ENCODE assay signal across 15 cellular contexts in the genomic region with DNA sequence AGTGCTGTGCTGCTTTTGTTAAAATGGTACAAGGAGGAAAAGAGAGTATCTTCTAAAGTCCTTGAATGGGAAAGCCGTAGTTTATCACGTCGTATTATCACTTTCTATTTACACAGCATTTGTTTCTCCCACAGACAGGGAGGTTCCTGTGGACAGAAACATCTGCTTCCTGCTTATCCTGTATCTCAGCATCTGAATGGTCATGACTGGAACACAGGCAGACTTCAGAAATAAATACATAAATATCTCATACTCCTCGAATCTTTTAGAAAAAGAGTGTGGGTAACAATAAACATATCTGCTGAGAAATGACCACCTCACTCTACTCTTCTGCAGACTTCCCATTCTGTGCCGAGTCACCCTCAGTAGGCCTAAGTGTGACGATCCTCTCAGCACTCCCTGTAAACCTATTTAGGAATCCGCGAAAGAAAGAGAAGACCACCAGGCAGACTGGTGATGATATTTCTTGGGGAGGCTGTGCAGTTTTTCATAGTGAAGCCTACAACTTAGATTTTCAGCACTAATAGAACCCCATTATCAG.
A peak's percentile ranks its signal among the peaks of the same experiment; 100 is the strongest.
DNase-seq lines count a peak whose midpoint lies in the region; ATAC-seq and TF ChIP-seq lines count a peak whose summit lies in the region.
"Had no signal": no experiment of that assay in that cellular context is flagged by ENCODE, and none has a peak within 500 bp of the region (broad histone marks: within the 10 kb centered on the region; RNA-seq: fewer than 3 reads in every experiment).

No MANE protein-coding gene starts in this region.

- POLR2A ChIA-PET in CD8-positive, alpha-beta memory T cell (lab: Charles Lee) = no interaction called here
- POLR2A ChIA-PET in SK-N-SH (lab: Yijun Ruan, JAX) = no interaction called here

- TF ChIP-seq CTCF in SK-N-SH (IDR thresholded peaks at IDR 0.05) = no peak
- no peak for TF ChIP-seq CTCF in mammary epithelial cell (conservative IDR thresholded peaks at IDR 0.05 in 1 of 2, IDR thresholded peaks at IDR 0.05 in 1 of 2; ENCODE audit: extremely low read depth in 1 of 2, insufficient read depth in 1 of 2, low read depth in 1 of 2, low read length in 2 of 2)

- H2AFZ ChIP-seq in SK-N-SH (ENCODE audit: low read depth) = no peak overlapping the region
- H2AFZ ChIP-seq in mammary epithelial cell (ENCODE audit: low read depth, low read length) = no peak overlapping the region

- H3K4me3 ChIP-seq in CD8-positive, alpha-beta memory T cell (ENCODE audit: low read length) = no peak overlapping the region
- H3K4me3 ChIP-seq in SK-N-SH (ENCODE audit: low read depth in 2 of 2, low read length in 1 of 2) (no peak overlapping the region), mammary epithelial cell (replicated peaks in 1 of 3; ENCODE audit: insufficient read depth in 1 of 3, low read depth in 2 of 3, low read length in 3 of 3) (no peak overlapping the region)
- H3K4me3 ChIP-seq: sigmoid colon had no signal

- H3K4me1 ChIP-seq in CD8-positive, alpha-beta memory T cell (ENCODE audit: insufficient read depth, low read length) = peaks cover 7% of the 10 kb centered on the region
- H3K4me1 ChIP-seq in SK-N-SH (ENCODE audit: control insufficient read depth in 1 of 2, insufficient read depth in 2 of 2, low read depth in 1 of 2, low read length in 1 of 2) (peaks cover 0 to 28% of the 10 kb centered on the region in 2 experiments; a peak in 2 of 4 replicates), mammary epithelial cell (ENCODE audit: insufficient read depth, low read length) (no peaks in the 10 kb centered on the region)

- H3F3A ChIP-seq in SK-N-SH (replicated peaks; ENCODE audit: insufficient read depth) = peaks cover 4% of the 10 kb centered on the region

- no peaks in the 10 kb centered on the region for H3K9me3 ChIP-seq in CD8-positive, alpha-beta memory T cell (ENCODE audit: low read length)
- no peaks in the 10 kb centered on the region for H3K9me3 ChIP-seq in SK-N-SH
- H3K9me3 ChIP-seq in mammary epithelial cell (replicated peaks; ENCODE audit: insufficient read depth, low read length) = no peaks in the 10 kb centered on the region
- H3K9me3 ChIP-seq: sigmoid colon had no signal

- H3K27ac ChIP-seq in CD8-positive, alpha-beta memory T cell (ENCODE audit: low read depth, low read length) = peak overlapping the region; percentile 48
- H3K27ac ChIP-seq in SK-N-SH (ENCODE audit: low read depth in 2 of 2, low read length in 1 of 2) (peak overlapping the region; percentile 19 to 84; a peak in 3 of 4 replicates), mammary epithelial cell (ENCODE audit: insufficient read depth, low read depth, low read length) (no peak overlapping the region)
- H3K27ac ChIP-seq: sigmoid colon had no signal

- no peaks in the 10 kb centered on the region for H3K36me3 ChIP-seq in CD8-positive, alpha-beta memory T cell (ENCODE audit: insufficient read depth, low read length)
- H3K36me3 ChIP-seq in SK-N-SH (replicated peaks in 1 of 2; ENCODE audit: control insufficient read depth in 1 of 2, insufficient read depth in 2 of 2, low read length in 1 of 2) (no peaks in the 10 kb centered on the region), mammary epithelial cell (ENCODE audit: insufficient read depth, low read length) (no peaks in the 10 kb centered on the region)
- H3K36me3 ChIP-seq: sigmoid colon had no signal

- no peaks in the 10 kb centered on the region for H3K27me3 ChIP-seq in CD8-positive, alpha-beta memory T cell (ENCODE audit: insufficient read depth, low read length, poor library complexity, severe bottlenecking)
- H3K27me3 ChIP-seq in SK-N-SH (ENCODE audit: insufficient read depth) = no peaks in the 10 kb centered on the region
- H3K27me3 ChIP-seq in mammary epithelial cell (ENCODE audit: insufficient read depth, low read length) = no peaks in the 10 kb centered on the region
- H3K27me3 ChIP-seq: sigmoid colon had no signal

- no TSS peak for BruUV-seq in mammary epithelial cell (replicated peaks; lab: Mats Ljungman, UMichigan)

- dilution Hi-C loops in mammary epithelial cell (cut with HindIII; ENCODE audit: low sequenced_read_pairs) = no loop called here

- WGBS in SK-N-SH (ENCODE audit: low lambda C conversion rate) = 70% methylated on average over 8 of the region's 8 CpGs
- WGBS in mammary epithelial cell (ENCODE audit: low coverage, missing lambda C conversion rate) = 92% methylated on average over 8 of the region's 8 CpGs

- H3K9me2 ChIP-seq in SK-N-SH = no peaks in the 10 kb centered on the region

- ATAC-seq in HG02588 (IDR thresholded peaks at IDR 0.05; ENCODE audit: unreplicated experiment) = no peak

- H3K4me2 ChIP-seq in SK-N-SH = no peak overlapping the region
- H3K4me2 ChIP-seq in mammary epithelial cell (ENCODE audit: insufficient read depth, low read depth, low read length) = no peak overlapping the region

- no peak overlapping the region for H3K27ac Mint-ChIP-seq in CD8-positive, alpha-beta memory T cell
- H3K27ac Mint-ChIP-seq: activated CD4-positive, alpha-beta memory T cell treated with anti-CD3 and anti-CD28 coated beads for 36 hours; activated naive CD4-positive, alpha-beta T cell treated with anti-CD3 and anti-CD28 coated beads for 36 hours; nephron had no signal

- H3K9me3 Mint-ChIP-seq in CD8-positive, alpha-beta memory T cell = peaks cover 0 to 3% (median 0%) of the 10 kb centered on the region in 5 donors
- H3K9me3 Mint-ChIP-seq: nephron had no signal

- in situ Hi-C loops in mammary epithelial cell (cut with MboI; ENCODE audit: low sequenced_read_pairs in 2 of 2) = no loop called here

- peaks cover 6 to 22% (median 16%) of the 10 kb centered on the region in 3 donors for H3K4me1 Mint-ChIP-seq in CD8-positive, alpha-beta memory T cell
- H3K4me1 Mint-ChIP-seq: nephron had no signal

- peaks cover 3 to 16% (median 7%) of the 10 kb centered on the region in 3 donors for H3K36me3 Mint-ChIP-seq in CD8-positive, alpha-beta memory T cell

- intact Hi-C loops in mammary epithelial cell (cut with micrococcal nuclease) = no loop called here

- DNase-seq in CD8-positive, alpha-beta memory T cell = no peak
- DNase-seq in Kasumi-1 (lab: John Stamatoyannopoulos, UW) = peak; percentile 76 to 79
- peak; percentile 44 for DNase-seq in SK-N-SH
- peak; percentile 56 for DNase-seq in glomerular endothelial cell (ENCODE audit: extremely low read depth, low read depth, low spot score)
- no peak for DNase-seq in mammary epithelial cell
- no peak for DNase-seq in putamen (ENCODE audit: low spot score)
- no peak for DNase-seq in stimulated activated naive CD4-positive, alpha-beta T cell (lab: John Stamatoyannopoulos, UW)
- DNase-seq: activated CD4-positive, alpha-beta memory T cell treated with anti-CD3 and anti-CD28 coated beads for 36 hours; activated naive CD4-positive, alpha-beta T cell treated with anti-CD3 and anti-CD28 coated beads for 36 hours; cerebellar nuclear complex; islet precursor cell; sigmoid colon; substantia nigra had no signal

- CTCF ChIA-PET in CD8-positive, alpha-beta memory T cell (lab: Charles Lee) = no interaction called here
- CTCF ChIA-PET in SK-N-SH (lab: Yijun Ruan, JAX) (no interaction called here), mammary epithelial cell (lab: Charles Lee; ENCODE audit: low non-redundant PET) (no interaction called here)

- H4K20me1 ChIP-seq in SK-N-SH (ENCODE audit: insufficient read depth) (no peaks in the 10 kb centered on the region), mammary epithelial cell (ENCODE audit: insufficient read depth, low read length) (no peaks in the 10 kb centered on the region)

- no peak overlapping the region for H3K9ac ChIP-seq in SK-N-SH
- no peak overlapping the region for H3K9ac ChIP-seq in mammary epithelial cell (ENCODE audit: insufficient read depth, low read length)

- no peak for TF ChIP-seq RAD21 in SK-N-SH (IDR thresholded peaks at IDR 0.05; ENCODE audit: low read length)

- TF ChIP-seq EP300 in SK-N-SH (IDR thresholded peaks at IDR 0.05; ENCODE audit: borderline replicate concordance in 1 of 2, low read depth in 1 of 2, low read length in 1 of 2) = no peak; a peak in 1 of 4 replicates

- H3K79me2 ChIP-seq in SK-N-SH (ENCODE audit: insufficient read depth) (no peaks in the 10 kb centered on the region), mammary epithelial cell (ENCODE audit: insufficient read depth, low read length) (no peaks in the 10 kb centered on the region)

- H3K4me3 Mint-ChIP-seq in CD8-positive, alpha-beta memory T cell = no peak overlapping the region
- H3K4me3 Mint-ChIP-seq: activated CD4-positive, alpha-beta memory T cell treated with anti-CD3 and anti-CD28 coated beads for 36 hours; activated naive CD4-positive, alpha-beta T cell treated with anti-CD3 and anti-CD28 coated beads for 36 hours; nephron had no signal

- no peaks in the 10 kb centered on the region for H3K27me3 Mint-ChIP-seq in CD8-positive, alpha-beta memory T cell
- H3K27me3 Mint-ChIP-seq: activated CD4-positive, alpha-beta memory T cell treated with anti-CD3 and anti-CD28 coated beads for 36 hours had no signal

TF ChIP-seq in SK-N-SH, 30 proteins besides CTCF, POLR2A, EP300 and RAD21 (continues in another document):
- TF ChIP-seq, protein P1, sequence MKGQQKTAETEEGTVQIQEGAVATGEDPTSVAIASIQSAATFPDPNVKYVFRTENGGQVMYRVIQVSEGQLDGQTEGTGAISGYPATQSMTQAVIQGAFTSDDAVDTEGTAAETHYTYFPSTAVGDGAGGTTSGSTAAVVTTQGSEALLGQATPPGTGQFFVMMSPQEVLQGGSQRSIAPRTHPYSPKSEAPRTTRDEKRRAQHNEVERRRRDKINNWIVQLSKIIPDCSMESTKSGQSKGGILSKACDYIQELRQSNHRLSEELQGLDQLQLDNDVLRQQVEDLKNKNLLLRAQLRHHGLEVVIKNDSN (IDR thresholded peaks at IDR 0.05; ENCODE audit: borderline replicate concordance, low read depth) = no peak
- TF ChIP-seq, protein P2, sequence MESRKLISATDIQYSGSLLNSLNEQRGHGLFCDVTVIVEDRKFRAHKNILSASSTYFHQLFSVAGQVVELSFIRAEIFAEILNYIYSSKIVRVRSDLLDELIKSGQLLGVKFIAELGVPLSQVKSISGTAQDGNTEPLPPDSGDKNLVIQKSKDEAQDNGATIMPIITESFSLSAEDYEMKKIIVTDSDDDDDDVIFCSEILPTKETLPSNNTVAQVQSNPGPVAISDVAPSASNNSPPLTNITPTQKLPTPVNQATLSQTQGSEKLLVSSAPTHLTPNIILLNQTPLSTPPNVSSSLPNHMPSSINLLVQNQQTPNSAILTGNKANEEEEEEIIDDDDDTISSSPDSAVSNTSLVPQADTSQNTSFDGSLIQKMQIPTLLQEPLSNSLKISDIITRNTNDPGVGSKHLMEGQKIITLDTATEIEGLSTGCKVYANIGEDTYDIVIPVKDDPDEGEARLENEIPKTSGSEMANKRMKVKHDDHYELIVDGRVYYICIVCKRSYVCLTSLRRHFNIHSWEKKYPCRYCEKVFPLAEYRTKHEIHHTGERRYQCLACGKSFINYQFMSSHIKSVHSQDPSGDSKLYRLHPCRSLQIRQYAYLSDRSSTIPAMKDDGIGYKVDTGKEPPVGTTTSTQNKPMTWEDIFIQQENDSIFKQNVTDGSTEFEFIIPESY (IDR thresholded peaks at IDR 0.05; ENCODE audit: borderline replicate concordance, low read depth) = no peak
- TF ChIP-seq CHD2 (IDR thresholded peaks at IDR 0.05; ENCODE audit: low read length, partially characterized antibody) (peak; percentile 14), FOXJ3 (CRISPR knock-in tag; IDR thresholded peaks at IDR 0.05) (no peak), JUND (IDR thresholded peaks at IDR 0.05) (no peak), EZH2phosphoT487 (IDR thresholded peaks at IDR 0.05; ENCODE audit: borderline replicate concordance, low read depth) (no peak)

Comparison
In these comparisons a context has a peak if more than half of its experiments do, and no peak if none do; other contexts are left out.
1. DNase-seq: peak in Kasumi-1 (2 of 2), SK-N-SH (single experiment) and glomerular endothelial cell (single experiment); none in CD8-positive, alpha-beta memory T cell (0 of 5), mammary epithelial cell (single experiment), putamen (single experiment) and stimulated activated naive CD4-positive, alpha-beta T cell (0 of 6).